In the genomic region with DNA sequence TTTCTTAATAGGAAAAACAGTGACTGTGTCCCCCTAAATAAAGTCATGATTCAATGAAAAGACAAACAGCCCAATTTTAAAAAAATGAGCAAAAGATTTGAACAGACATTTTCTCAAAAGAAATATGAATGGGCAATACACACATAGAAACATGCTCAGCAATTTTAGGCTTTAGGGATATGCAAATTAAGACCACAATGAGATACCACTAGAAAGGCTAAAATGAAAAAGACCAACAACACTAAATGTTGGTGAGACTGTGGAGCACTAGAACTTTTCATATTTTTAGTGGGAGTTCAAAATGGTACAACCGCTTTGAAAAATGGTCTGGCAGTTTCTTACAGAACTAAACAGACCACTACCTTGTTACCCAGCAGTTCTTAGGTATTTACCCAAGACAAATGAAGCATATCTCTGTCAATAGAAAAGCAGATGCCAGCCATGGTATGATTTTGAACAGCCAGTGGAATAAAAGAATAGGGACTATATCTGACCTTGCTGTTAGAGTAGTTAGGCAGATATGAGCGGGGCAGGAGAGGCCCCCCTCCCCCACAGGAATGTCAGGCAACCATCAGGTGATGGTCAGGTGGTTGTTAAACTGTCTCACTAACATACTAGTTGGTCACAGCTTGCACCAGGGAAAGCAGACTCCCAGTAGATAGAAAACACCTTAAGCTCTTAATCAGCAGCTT, we compare ENCODE assay signal across 14 cellular contexts.
A peak's percentile ranks its signal among the peaks of the same experiment; 100 is the strongest.
DNase-seq lines count a peak whose midpoint lies in the region; ATAC-seq, FAIRE-seq and TF ChIP-seq lines count a peak whose summit lies in the region.
"Had no signal": no experiment of that assay in that cellular context is flagged by ENCODE, and none has a peak within 500 bp of the region (broad histone marks: within the 10 kb centered on the region; RNA-seq: fewer than 3 reads in every experiment).

No MANE protein-coding gene starts in this region.

- peak; percentile 12 to 14 for DNase-seq in activated T-cell treated with anti-CD3 and anti-CD28 coated beads, Interleukin-2, amount 50 U/mL, for 48 hours
- no peak for DNase-seq in activated T-cell treated with anti-CD3 and anti-CD28 coated beads, Interleukin-2, amount 50 U/mL, for 4 hours
- peak; percentile 68 for DNase-seq in NCI-H187 treated with DMSO at 0.1 percent for 48 hours (lab: John Stamatoyannopoulos, UW)
- no peak for DNase-seq in stimulated activated effector memory CD8-positive, alpha-beta T cell treated with anti-CD3 and anti-CD28 coated beads, Interleukin-12 subunit alpha, Interleukin-12 subunit beta, amount 100 ng/mL, for 72 hours (ENCODE audit: low spot score in 2 of 2)
- DNase-seq in anterior cingulate cortex (lab: John Stamatoyannopoulos, UW) = no peak
- DNase-seq in tibial artery = no peak
- no peak for DNase-seq in urothelium cell line (ENCODE audit: low spot score)
- DNase-seq: activated CD4-positive, alpha-beta T cell treated with anti-CD3 and anti-CD28 coated beads for 4 hours; activated effector memory CD4-positive, alpha-beta T cell treated with anti-CD3 and anti-CD28 coated beads, Interleukin-2, amount 50 U/mL, for 16 hours; left lung; substantia nigra had no signal

- H3K36me3 Mint-ChIP-seq in activated T-cell treated with anti-CD3 and anti-CD28 coated beads, Interleukin-2, amount 50 U/mL, for 4 hours (ENCODE audit: insufficient read depth) = peaks cover 37% of the 10 kb centered on the region
- peaks cover 15% of the 10 kb centered on the region for H3K36me3 Mint-ChIP-seq in activated naive CD8-positive, alpha-beta T cell
- H3K36me3 Mint-ChIP-seq in stimulated activated effector memory CD8-positive, alpha-beta T cell treated with anti-CD3 and anti-CD28 coated beads, Interleukin-12 subunit alpha, Interleukin-12 subunit beta, amount 100 ng/mL, for 72 hours = peaks cover 39% of the 10 kb centered on the region

- no peak for ATAC-seq in activated T-cell treated with anti-CD3 and anti-CD28 coated beads, Interleukin-2, amount 50 U/mL, for 4 hours
- ATAC-seq in stimulated activated effector memory CD8-positive, alpha-beta T cell treated with anti-CD3 and anti-CD28 coated beads, Interleukin-12 subunit alpha, Interleukin-12 subunit beta, amount 100 ng/mL, for 72 hours = peak; percentile 60
- ATAC-seq: left lung had no signal

- H3K4me1 ChIP-seq in tibial artery = peaks cover 0 to 2% (median 0%) of the 10 kb centered on the region in 4 donors

- no peaks in the 10 kb centered on the region for H3K36me3 ChIP-seq in tibial artery
- H3K36me3 ChIP-seq: left lung had no signal

- peak overlapping the region; percentile 87 for H3K27ac Mint-ChIP-seq in activated naive CD8-positive, alpha-beta T cell
- peak overlapping the region; percentile 46 for H3K27ac Mint-ChIP-seq in stimulated activated effector memory CD8-positive, alpha-beta T cell treated with anti-CD3 and anti-CD28 coated beads, Interleukin-12 subunit alpha, Interleukin-12 subunit beta, amount 100 ng/mL, for 72 hours
- H3K27ac Mint-ChIP-seq: T-helper 2 cell treated with Interferon-gamma antibody and Interleukin-4, amounts not matched to agents 5 μg/mL and 100 μg/mL, for 36 hours had no signal

- peaks cover 10% of the 10 kb centered on the region for H3K9me3 Mint-ChIP-seq in activated T-cell treated with anti-CD3 and anti-CD28 coated beads, Interleukin-2, amount 50 U/mL, for 4 hours
- no peaks in the 10 kb centered on the region for H3K9me3 Mint-ChIP-seq in activated naive CD8-positive, alpha-beta T cell (ENCODE audit: low read depth)
- no peaks in the 10 kb centered on the region for H3K9me3 Mint-ChIP-seq in stimulated activated effector memory CD8-positive, alpha-beta T cell treated with anti-CD3 and anti-CD28 coated beads, Interleukin-12 subunit alpha, Interleukin-12 subunit beta, amount 100 ng/mL, for 72 hours

- no peak overlapping the region for H3K4me3 Mint-ChIP-seq in activated T-cell treated with anti-CD3 and anti-CD28 coated beads, Interleukin-2, amount 50 U/mL, for 4 hours
- no peak overlapping the region for H3K4me3 Mint-ChIP-seq in activated naive CD8-positive, alpha-beta T cell
- no peak overlapping the region for H3K4me3 Mint-ChIP-seq in stimulated activated effector memory CD8-positive, alpha-beta T cell treated with anti-CD3 and anti-CD28 coated beads, Interleukin-12 subunit alpha, Interleukin-12 subunit beta, amount 100 ng/mL, for 72 hours
- H3K4me3 Mint-ChIP-seq: T-helper 2 cell treated with Interferon-gamma antibody and Interleukin-4, amounts not matched to agents 5 μg/mL and 100 μg/mL, for 36 hours had no signal

- no peaks in the 10 kb centered on the region for H3K9me3 ChIP-seq in tibial artery
- H3K9me3 ChIP-seq: left lung had no signal

- no peak overlapping the region for H3K27ac ChIP-seq in tibial artery
- H3K27ac ChIP-seq: left lung had no signal

- no peaks in the 10 kb centered on the region for H3K27me3 ChIP-seq in tibial artery
- H3K27me3 ChIP-seq: left lung had no signal

- intact Hi-C loops in tibial artery (cut with DNase I; ENCODE audit: low total_unique reads) = no loop called here

- H3K4me3 ChIP-seq in tibial artery = no peak overlapping the region
- H3K4me3 ChIP-seq: left lung had no signal

- H3K27me3 Mint-ChIP-seq in activated T-cell treated with anti-CD3 and anti-CD28 coated beads, Interleukin-2, amount 50 U/mL, for 4 hours (ENCODE audit: low read depth) = no peaks in the 10 kb centered on the region
- no peaks in the 10 kb centered on the region for H3K27me3 Mint-ChIP-seq in activated naive CD8-positive, alpha-beta T cell

- peaks cover 92% of the 10 kb centered on the region for H3K4me1 Mint-ChIP-seq in activated T-cell treated with anti-CD3 and anti-CD28 coated beads, Interleukin-2, amount 50 U/mL, for 4 hours (ENCODE audit: low read depth)
- peaks cover 94% of the 10 kb centered on the region for H3K4me1 Mint-ChIP-seq in activated naive CD8-positive, alpha-beta T cell (ENCODE audit: low read depth)
- peaks cover 92% of the 10 kb centered on the region for H3K4me1 Mint-ChIP-seq in stimulated activated effector memory CD8-positive, alpha-beta T cell treated with anti-CD3 and anti-CD28 coated beads, Interleukin-12 subunit alpha, Interleukin-12 subunit beta, amount 100 ng/mL, for 72 hours

- TF ChIP-seq CTCF in tibial artery (IDR thresholded peaks at IDR 0.05) = no peak

- no peak for FAIRE-seq in urothelium cell line (lab: Jason Lieb, UNC)
- FAIRE-seq: GM19239 had no signal

Comparison
In these comparisons a context has a peak if more than half of its experiments do, and no peak if none do; other contexts are left out.
1. DNase-seq: peak in activated T-cell treated with anti-CD3 and anti-CD28 coated beads, Interleukin-2, amount 50 U/mL, for 48 hours (2 of 2) and NCI-H187 treated with DMSO at 0.1 percent for 48 hours (single experiment); none in activated T-cell treated with anti-CD3 and anti-CD28 coated beads, Interleukin-2, amount 50 U/mL, for 4 hours (single experiment), stimulated activated effector memory CD8-positive, alpha-beta T cell treated with anti-CD3 and anti-CD28 coated beads, Interleukin-12 subunit alpha, Interleukin-12 subunit beta, amount 100 ng/mL, for 72 hours (0 of 2), anterior cingulate cortex (0 of 58), tibial artery (0 of 2) and urothelium cell line (single experiment).